Comparison of ENCODE assay signal across 11 cellular contexts in the genomic region with DNA sequence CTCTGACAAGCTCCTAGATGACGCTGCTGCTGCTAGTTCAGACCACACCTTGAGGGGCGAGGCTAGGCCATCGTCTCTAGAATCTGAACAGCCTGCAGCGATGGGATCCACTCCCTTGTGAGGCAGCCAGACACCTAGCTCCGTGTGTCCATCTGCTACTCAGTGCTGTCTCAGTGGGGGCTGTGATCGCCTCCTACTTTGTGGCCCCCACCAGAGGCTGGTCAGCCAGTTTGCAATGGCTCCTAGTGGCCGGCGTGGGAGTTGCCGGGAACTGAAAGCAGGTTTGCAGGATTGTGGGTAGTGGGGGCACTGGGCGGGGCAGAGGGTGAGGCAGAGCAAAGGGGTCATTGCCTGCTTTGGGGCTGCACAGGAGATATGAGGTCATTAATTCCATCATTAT. TPM values are rescaled to one million over a fixed set of nuclear protein-coding genes. Genes with fewer than 3 reads are reported as not detected.
DNase-seq lines count a peak whose midpoint lies in the region; ATAC-seq and TF ChIP-seq lines count a peak whose summit lies in the region.
"Had no signal": no experiment of that assay in that cellular context is flagged by ENCODE, and none has a peak within 500 bp of the region (broad histone marks: within the 10 kb centered on the region; RNA-seq: fewer than 3 reads in every experiment).

No MANE protein-coding gene starts in this region.

- H3F3A ChIP-seq in OCI-LY1 (ENCODE audit: insufficient read depth, low read length): no peaks in the 10 kb centered on the region

- TF ChIP-seq CTCF in GM12875 (IDR thresholded peaks at IDR 0.05; ENCODE audit: borderline replicate concordance, insufficient read depth, low read depth, low read length): peak; percentile 27; the same call in 1 of the 2 replicates
- peak; percentile 32; the same call in 1 of the 2 replicates for TF ChIP-seq CTCF in OCI-LY1 (IDR thresholded peaks at IDR 0.05; ENCODE audit: low read length)
- peak; percentile 44 for TF ChIP-seq CTCF in epithelial cell of proximal tubule (conservative IDR thresholded peaks at IDR 0.05; ENCODE audit: low read depth, low read length)
- TF ChIP-seq CTCF in retinal pigment epithelial cell (conservative IDR thresholded peaks at IDR 0.05; ENCODE audit: low read depth, low read length): peak; percentile 48
- TF ChIP-seq CTCF in GM10248 (IDR thresholded peaks at IDR 0.05; ENCODE audit: control extremely low read depth, extremely low read depth, low read depth, missing control alignments): no peak

- intact Hi-C loops in posterior vena cava (cut with DNase I): no loop called here

- no peaks in the 10 kb centered on the region for H3K79me2 ChIP-seq in OCI-LY1 (ENCODE audit: insufficient read depth, low read length)

- H3K4me1 ChIP-seq in OCI-LY1 (ENCODE audit: insufficient read depth, low read length, severe bottlenecking) (no peaks in the 10 kb centered on the region), SJCRH30 (peaks cover 7% of the 10 kb centered on the region; the same call in 1 of the 2 replicates)

- DNase-seq in epithelial cell of proximal tubule (ENCODE audit: low read depth) (no peak), retinal pigment epithelial cell (ENCODE audit: low read depth) (no peak), SJCRH30 (no peak), GM10248 (ENCODE audit: extremely low spot score) (no peak), posterior vena cava (ENCODE audit: low spot score) (no peak)
- DNase-seq: gastrocnemius medialis; NCI-H2081 treated with DMSO at 0.1 percent for 48 hours; stimulated activated CD4-positive, alpha-beta T cell treated with anti-CD3 and anti-CD28 coated beads, Interleukin-15, amount 100 ng/mL, for 24 hours had no signal

- no peak overlapping the region for H3K9ac ChIP-seq in OCI-LY1 (ENCODE audit: low read length)

- no peaks in the 10 kb centered on the region for H4K20me1 ChIP-seq in OCI-LY1 (ENCODE audit: insufficient read depth, low read length)

- no peak for ATAC-seq in GM21576 (IDR thresholded peaks at IDR 0.05; ENCODE audit: unreplicated experiment)
- ATAC-seq: gastrocnemius medialis had no signal

- H3K36me3 ChIP-seq in OCI-LY1 (ENCODE audit: insufficient read depth, low read length) (no peaks in the 10 kb centered on the region), SJCRH30 (no peaks in the 10 kb centered on the region)
- H3K36me3 ChIP-seq: gastrocnemius medialis had no signal

- no peaks in the 10 kb centered on the region for H3K9me2 ChIP-seq in OCI-LY1 (ENCODE audit: low read depth, low read length)

- H3K4me3 ChIP-seq in GM12875 (ENCODE audit: low read depth, low read length) (no peak overlapping the region), OCI-LY1 (ENCODE audit: low read depth, low read length, poor library complexity, severe bottlenecking) (no peak overlapping the region), epithelial cell of proximal tubule (ENCODE audit: low read depth, low read length) (no peak overlapping the region), retinal pigment epithelial cell (ENCODE audit: low read length) (no peak overlapping the region), SJCRH30 (no peak overlapping the region)
- H3K4me3 ChIP-seq: gastrocnemius medialis had no signal

- H3K27me3 ChIP-seq in OCI-LY1 (ENCODE audit: insufficient read depth, low read length) (peaks cover 5% of the 10 kb centered on the region), SJCRH30 (peaks cover 77% of the 10 kb centered on the region)
- H3K27me3 ChIP-seq: gastrocnemius medialis had no signal

- H3K27ac ChIP-seq in OCI-LY1 (ENCODE audit: low read depth, low read length, poor library complexity, severe bottlenecking) (no peak overlapping the region), SJCRH30 (no peak overlapping the region)

- CTCF ChIA-PET in GM10248 (lab: Yijun Ruan, JAX): interaction anchor here (1.0 to 1.8 kb wide), 4 partner anchors 10 to 33 kb away, joined by 3 to 11 read pairs (median 6); no protein-coding TSS in a partner anchor

- H3K9me3 ChIP-seq in OCI-LY1 (ENCODE audit: low read length) (no peaks in the 10 kb centered on the region), SJCRH30 (replicated peaks) (0 out of 2 replicates have a peak, but pooled peaks cover 3% of the 10 kb centered on the region)
- H3K9me3 ChIP-seq: gastrocnemius medialis had no signal

- POLR2A ChIA-PET in GM10248 (lab: Yijun Ruan, JAX): no interaction called here

- H3K4me2 ChIP-seq in OCI-LY1 (ENCODE audit: low read length): no peak overlapping the region

- no peak overlapping the region for H2AFZ ChIP-seq in OCI-LY1 (ENCODE audit: low read length)

RNA-seq across cellular contexts. Expression of gene CCN5, which starts 2.8 kb away (rescaled TPM):
- 0.14 TPM in 1 of 2 replicates, not detected in the other for total RNA-seq in epithelial cell of proximal tubule
- total RNA-seq in SJCRH30 (2014; rRNA removed; shearing (Covaris generic)): not detected in 2 replicates
- 100 to 1,000 TPM; 210 to 342 TPM for total RNA-seq in posterior vena cava

RNA-seq across cellular contexts. Expression of gene KCNK15, which starts 27.7 kb away (rescaled TPM):
- total RNA-seq in epithelial cell of proximal tubule: 0.22 TPM in 1 of 2 replicates, not detected in the other
- not detected in 2 replicates for total RNA-seq in SJCRH30 (2014; rRNA removed; shearing (Covaris generic))
- total RNA-seq in posterior vena cava: 1 to 10 TPM; 4.1 to 4.5 TPM

Comparison
In these comparisons a context has a peak if more than half of its experiments do, and no peak if none do; other contexts are left out.
1. RNA of gene CCN5, which starts 2.8 kb away (total RNA-seq): 210 to 342 TPM in posterior vena cava; 0.14 TPM in epithelial cell of proximal tubule and not detected in SJCRH30; every median in the first group is over 100 times any median in the second.